ENCODE assay signal across 8 cellular contexts in genomic region chr6:26596579-26597388, GRCh38. TPM values are rescaled to one million over a fixed set of nuclear protein-coding genes. Genes with fewer than 3 reads are reported as not detected.
DNase-seq lines count a peak whose midpoint lies in the region; ATAC-seq, FAIRE-seq and TF ChIP-seq lines count a peak whose summit lies in the region.

Gene ABT1 (plus strand): TSS chr6:26596953. CDS start chr6:26596983, 30 bp downstream.

- FAIRE-seq in kidney (lab: Jason Lieb, UNC), result peak; percentile 85

- H3K27ac ChIP-seq in kidney (ENCODE audit: low read depth in 2 of 2, low read length in 2 of 2), result peak within 1 kb of the TSS; percentile 82 to 90

- H3K9ac ChIP-seq in kidney (ENCODE audit: low read length in 2 of 2), result peak within 1 kb of the TSS; percentile 93 to 94

- DNase-seq in Ammon's horn (ENCODE audit: low spot score) (peak; percentile 99), GM19238 (ENCODE audit: insufficient read length, low spot score) (peak; percentile 84), NCI-H510A treated with DMSO at 0.1 percent for 48 hours (lab: John Stamatoyannopoulos, UW) (peak; percentile 97), choroid plexus epithelial cell (ENCODE audit: low read depth) (peak; percentile 99), kidney (peak; percentile 99)
- DNase-seq in activated CD4-positive, alpha-beta T cell treated with anti-CD3 and anti-CD28 coated beads for 24 hours (ENCODE audit: low read depth in 2 of 2), result peak; percentile 94 to 97
- peak; percentile 97 for DNase-seq in stimulated activated CD4-positive, alpha-beta T cell treated with anti-CD3 and anti-CD28 coated beads, Interleukin-15, amount 100 ng/mL, for 24 hours

- peaks cover 7% of the 10 kb centered on the region in 2 donors for H3K4me1 ChIP-seq in kidney (ENCODE audit: control insufficient read depth in 1 of 2, insufficient read depth in 1 of 2, low read depth in 1 of 2, low read length in 2 of 2)

- H3K4me3 ChIP-seq in choroid plexus epithelial cell (ENCODE audit: low read depth, low read length) (peak within 1 kb of the TSS; percentile 100), kidney (ENCODE audit: low read length in 2 of 2) (peak within 1 kb of the TSS; percentile 81 to 99)

- H3K36me3 ChIP-seq in kidney (ENCODE audit: control insufficient read depth in 1 of 2, insufficient read depth in 2 of 2, low read length in 2 of 2), result peaks cover 6 to 7% of the 10 kb centered on the region in 2 donors

- ATAC-seq in HG03439 (IDR thresholded peaks at IDR 0.05; ENCODE audit: unreplicated experiment), result peak; percentile 78

- TF ChIP-seq CTCF in choroid plexus epithelial cell (conservative IDR thresholded peaks at IDR 0.05; ENCODE audit: low read depth, low read length), result no peak
- no peak for TF ChIP-seq CTCF in kidney (IDR thresholded peaks at IDR 0.05; ENCODE audit: borderline replicate concordance, extremely low read depth, insufficient read depth)

- intact Hi-C loops in kidney (cut with DNase I), result no loop called here

- no peaks in the 10 kb centered on the region for H3K9me3 ChIP-seq in kidney (ENCODE audit: control insufficient read depth in 1 of 2, low read length in 2 of 2)

RNA-seq across cellular contexts. Expression of gene ABT1, which starts in this region (rescaled TPM):
- total RNA-seq in kidney, result 14.0 TPM
- 11.3 TPM for polyA plus RNA-seq in kidney (ENCODE audit: insufficient read depth, low read depth, low replicate concordance)

Comparison
In these comparisons a context has a peak if more than half of its experiments do, and no peak if none do; other contexts are left out.
1. Peak in every context shown above with its lines: DNase-seq, ATAC-seq, H3K4me3 ChIP-seq and H3K27ac ChIP-seq.